In the genomic region with DNA sequence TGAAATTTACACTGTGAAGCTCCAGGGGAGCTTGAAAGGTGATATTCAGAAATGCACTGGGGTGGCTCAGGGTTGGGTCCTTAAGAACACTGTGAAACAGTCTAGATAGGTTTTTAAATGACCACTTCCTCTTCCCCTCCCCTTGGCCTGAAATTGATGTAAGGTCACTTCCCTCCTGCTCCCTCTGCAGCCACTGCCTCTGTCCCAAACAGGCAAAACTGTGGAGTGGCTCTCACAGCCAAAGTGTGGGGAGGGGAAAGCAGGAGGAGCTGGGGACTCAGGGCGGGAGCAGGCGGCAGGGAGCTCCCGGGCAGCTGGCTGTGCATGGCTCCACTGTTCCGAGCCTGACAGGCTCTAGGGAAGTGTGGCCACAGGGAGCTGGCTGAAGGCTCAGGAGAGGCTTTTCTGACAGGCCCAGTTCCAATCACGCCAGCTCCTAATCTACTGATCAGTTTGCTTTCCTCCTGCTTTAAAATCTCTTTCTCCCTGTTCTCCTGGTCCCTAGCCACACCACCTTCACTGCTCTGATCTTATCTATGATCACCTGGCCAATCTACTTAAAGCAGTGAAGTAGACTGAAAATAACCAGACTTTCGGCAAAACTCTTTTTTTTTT, we compare ENCODE assay signal across 8 cellular contexts. TPM values are rescaled to one million over a fixed set of nuclear protein-coding genes. Genes with fewer than 3 reads are reported as not detected.
DNase-seq lines count a peak whose midpoint lies in the region; ATAC-seq and TF ChIP-seq lines count a peak whose summit lies in the region.

No MANE protein-coding gene starts in this region.

- H3K27ac ChIP-seq in osteoblast (ENCODE audit: low read depth, low read length), result peak overlapping the region; percentile 58

- H2AFZ ChIP-seq in osteoblast (ENCODE audit: low read length), result peak overlapping the region; percentile 85

- DNase-seq in NOMO-1 treated with dmso at 0.1 percent for 144 hours (lab: John Stamatoyannopoulos, UW; ENCODE audit: unreplicated experiment) (peak; percentile 61), fibroblast of gingiva (ENCODE audit: low read depth) (peak; percentile 17), osteoblast (ENCODE audit: insufficient read length, low spot score, missing footprints) (peak; percentile 84), NCI-H128 (lab: John Stamatoyannopoulos, UW; ENCODE audit: unreplicated experiment) (no peak), SW480 (ENCODE audit: low spot score) (no peak)
- DNase-seq in activated CD8-positive, alpha-beta memory T cell treated with anti-CD3 and anti-CD28 coated beads, Interleukin-2, amount 50 U/mL, for 4 hours, result no peak

- H3K9me3 ChIP-seq in osteoblast (ENCODE audit: low read depth, low read length), result no peaks in the 10 kb centered on the region

- peaks cover 64% of the 10 kb centered on the region for H3K4me1 ChIP-seq in osteoblast (ENCODE audit: insufficient read depth, low read length)

- peaks cover 6% of the 10 kb centered on the region for H3K79me2 ChIP-seq in osteoblast (ENCODE audit: insufficient read depth, low read length)

- peak; percentile 48 for ATAC-seq in GM19455 (IDR thresholded peaks at IDR 0.05; ENCODE audit: unreplicated experiment)
- no peak for ATAC-seq in HG03280 (IDR thresholded peaks at IDR 0.05; ENCODE audit: unreplicated experiment)

- H3K4me2 ChIP-seq in osteoblast (ENCODE audit: insufficient read depth, low read length), result peak overlapping the region; percentile 47

- TF ChIP-seq CTCF in osteoblast (IDR thresholded peaks at IDR 0.05; ENCODE audit: extremely low read depth, low read depth, low read length), result no peak

- H4K20me1 ChIP-seq in osteoblast (ENCODE audit: insufficient read depth, low read length), result no peaks in the 10 kb centered on the region

- no peaks in the 10 kb centered on the region for H3K36me3 ChIP-seq in osteoblast (ENCODE audit: insufficient read depth, low read length)

- H3K27me3 ChIP-seq in osteoblast (ENCODE audit: insufficient read depth, low read length), result no peaks in the 10 kb centered on the region

- no peak overlapping the region for H3K4me3 ChIP-seq in osteoblast (ENCODE audit: insufficient read depth, low read length)

RNA-seq across cellular contexts. Expression of gene CSRP1, which starts 5.1 kb away (rescaled TPM):
- total RNA-seq in osteoblast, result 389 and 480 TPM in 2 replicates

RNA-seq across cellular contexts. Expression of gene NAV1, which starts 26.9 kb away (rescaled TPM):
- 47.0 and 47.1 TPM in 2 replicates for total RNA-seq in osteoblast

RNA-seq across cellular contexts. Expression of gene PHLDA3, which starts 43.0 kb away (rescaled TPM):
- 116 and 134 TPM in 2 replicates for total RNA-seq in osteoblast

Comparison
In these comparisons a context has a peak if more than half of its experiments do, and no peak if none do; other contexts are left out.
1. DNase-seq: peak in NOMO-1 treated with dmso at 0.1 percent for 144 hours (single experiment), fibroblast of gingiva (single experiment) and osteoblast (single experiment); none in NCI-H128 (single experiment), activated CD8-positive, alpha-beta memory T cell treated with anti-CD3 and anti-CD28 coated beads, Interleukin-2, amount 50 U/mL, for 4 hours (single experiment) and SW480 (single experiment).